9 cellular contexts compared by ENCODE assay signal in genomic region chr2:155442088-155442487, GRCh38.
"Had no signal": no experiment of that assay in that cellular context is flagged by ENCODE, and none has a peak within 500 bp of the region (broad histone marks: within the 10 kb centered on the region; RNA-seq: fewer than 3 reads in every experiment).

No MANE protein-coding gene starts in this region.

- DNase-seq: H9, HCEC 1CT, IMR-90, KG1 had no signal

- ATAC-seq: GM23338, K562 had no signal

- H3K4me3 ChIP-seq: GM23338, K562 had no signal

- FAIRE-seq: H1, H54, HTR-8/SVneo, K562 had no signal
